1 cellular context compared by ENCODE assay signal in the genomic region with DNA sequence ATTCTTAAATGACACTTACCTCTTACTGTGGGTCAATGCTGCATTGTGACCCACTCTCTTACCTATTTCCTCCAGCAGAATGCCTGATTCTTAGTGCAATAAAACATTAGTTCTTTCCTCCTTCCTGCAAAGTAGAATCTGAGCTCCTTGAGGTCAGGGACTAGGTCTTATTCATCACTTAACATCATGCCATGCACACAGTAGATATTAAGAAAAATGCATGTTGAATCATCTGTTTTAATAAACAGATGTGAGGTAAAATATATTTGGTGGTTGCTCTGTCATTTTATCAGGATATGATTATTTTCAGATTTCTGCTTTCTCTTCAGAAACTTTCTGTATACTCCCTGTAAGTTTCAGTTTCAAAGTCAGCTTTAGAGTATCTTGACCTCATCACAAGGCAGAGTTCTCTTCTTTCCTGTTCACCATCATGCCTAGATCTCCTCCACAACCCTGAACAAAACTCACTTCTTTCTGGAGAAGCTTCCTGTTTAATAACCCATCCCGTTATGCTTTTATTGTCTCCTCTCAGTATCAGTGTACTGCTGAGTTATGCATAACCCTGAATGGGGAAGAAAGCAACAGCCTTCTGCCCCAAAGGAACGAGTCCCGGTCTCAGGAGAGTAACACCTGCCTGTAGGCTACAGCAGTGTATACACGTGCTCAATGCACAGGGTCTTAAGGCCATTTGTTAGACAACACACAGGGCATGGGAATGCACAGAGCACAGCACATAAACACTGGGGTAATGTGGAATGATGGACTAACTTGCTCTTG.
TF ChIP-seq lines count a peak whose summit lies in the region.

No MANE protein-coding gene starts in this region.

TF ChIP-seq in HepG2, 621 proteins besides CTCF, POLR2A, EP300 and RAD21 (continued from another document and continues in another):
- TF ChIP-seq ZNF318 (CRISPR knock-in tag; IDR thresholded peaks at IDR 0.05) = no peak
- TF ChIP-seq ZBTB3 (CRISPR knock-in tag; IDR thresholded peaks at IDR 0.05; ENCODE audit: borderline replicate concordance, low read depth) = no peak
- no peak for TF ChIP-seq ZNF367 (CRISPR knock-in tag; IDR thresholded peaks at IDR 0.05; ENCODE audit: borderline replicate concordance)
- TF ChIP-seq RORA (CRISPR knock-in tag; IDR thresholded peaks at IDR 0.05) = no peak
- peak; percentile 17; the same call in 1 of the 2 replicates for TF ChIP-seq ZBED4 (CRISPR knock-in tag; IDR thresholded peaks at IDR 0.05; ENCODE audit: borderline replicate concordance)
- TF ChIP-seq ZSCAN25 (CRISPR knock-in tag; IDR thresholded peaks at IDR 0.05) = no peak
- TF ChIP-seq HOMEZ (CRISPR knock-in tag; IDR thresholded peaks at IDR 0.05; ENCODE audit: low read depth) = no peak
- no peak for TF ChIP-seq XBP1 (CRISPR knock-in tag; IDR thresholded peaks at IDR 0.05)
- no peak for TF ChIP-seq ZNF75D (CRISPR knock-in tag; IDR thresholded peaks at IDR 0.05; ENCODE audit: borderline replicate concordance)
- TF ChIP-seq ZHX1 (CRISPR knock-in tag; IDR thresholded peaks at IDR 0.05; ENCODE audit: low read depth) = no peak
- TF ChIP-seq HOXD1 (CRISPR knock-in tag; IDR thresholded peaks at IDR 0.05) = no peak
- no peak for TF ChIP-seq ZFP82 (CRISPR knock-in tag; IDR thresholded peaks at IDR 0.05; ENCODE audit: borderline replicate concordance)
- TF ChIP-seq AHR (CRISPR knock-in tag; IDR thresholded peaks at IDR 0.05) = no peak
- TF ChIP-seq ARHGAP35 (CRISPR knock-in tag; IDR thresholded peaks at IDR 0.05; ENCODE audit: borderline replicate concordance) = no peak
- peak; percentile 61; the same call in 1 of the 2 replicates for TF ChIP-seq HMG20A (CRISPR knock-in tag; IDR thresholded peaks at IDR 0.05; ENCODE audit: borderline replicate concordance)
- TF ChIP-seq TCF7L2 (IDR thresholded peaks at IDR 0.05; ENCODE audit: low read depth, low read length) = no peak
- no peak for TF ChIP-seq EHMT2 (IDR thresholded peaks at IDR 0.05; ENCODE audit: borderline replicate concordance, low read depth, low read length)
- TF ChIP-seq ZFP90 (CRISPR knock-in tag; IDR thresholded peaks at IDR 0.05; ENCODE audit: borderline replicate concordance) = no peak
- TF ChIP-seq ZNF800 (CRISPR knock-in tag; IDR thresholded peaks at IDR 0.05) = 0 out of 2 replicates have a peak, but pooled peaks have one; percentile 45
- no peak for TF ChIP-seq MYPOP (CRISPR knock-in tag; IDR thresholded peaks at IDR 0.05)
- no peak for TF ChIP-seq MTF2 (CRISPR knock-in tag; IDR thresholded peaks at IDR 0.05; ENCODE audit: borderline replicate concordance)
- no peak for TF ChIP-seq CBX2 (IDR thresholded peaks at IDR 0.05; ENCODE audit: low read depth, low read length)
- no peak for TF ChIP-seq CBX2 (CRISPR knock-in tag; IDR thresholded peaks at IDR 0.05; ENCODE audit: low read depth)
- no peak for TF ChIP-seq ZNF101 (CRISPR knock-in tag; IDR thresholded peaks at IDR 0.05; ENCODE audit: borderline replicate concordance, low read depth)
- no peak for TF ChIP-seq ZSCAN5A (CRISPR knock-in tag; IDR thresholded peaks at IDR 0.05; ENCODE audit: borderline replicate concordance)
- no peak for TF ChIP-seq TOE1 (CRISPR knock-in tag; IDR thresholded peaks at IDR 0.05)
- no peak; the same call in 1 of the 2 replicates for TF ChIP-seq YEATS4 (CRISPR knock-in tag; IDR thresholded peaks at IDR 0.05; ENCODE audit: borderline replicate concordance)
- TF ChIP-seq HMG20B (CRISPR knock-in tag; conservative IDR thresholded peaks at IDR 0.05) = no peak
